ENCODE assay signal across 6 cellular contexts in genomic region chr17:81868674-81869220, GRCh38. TPM values are rescaled to one million over a fixed set of nuclear protein-coding genes. Genes with fewer than 3 reads are reported as not detected.
A peak's percentile ranks its signal among the peaks of the same experiment; 100 is the strongest.
DNase-seq lines count a peak whose midpoint lies in the region; ATAC-seq, FAIRE-seq and TF ChIP-seq lines count a peak whose summit lies in the region.

No MANE protein-coding gene starts in this region.

- peak overlapping the region; percentile 94 for H3K4me2 ChIP-seq in keratinocyte (ENCODE audit: control insufficient read depth, extremely low read depth, insufficient read depth, low read depth, low read length)

- DNase-seq in GM12865 (ENCODE audit: low read depth) (no peak), SW480 (ENCODE audit: low spot score) (peak; percentile 83), keratinocyte (ENCODE audit: low read depth, low spot score) (no peak), COLO829 (ENCODE audit: low spot score) (no peak)
- no peak for DNase-seq in activated CD4-positive, CD25-positive, alpha-beta regulatory T cell treated with anti-CD3 and anti-CD28 coated beads, Interleukin-2, amount 50 U/mL, for 72 hours

- H3K9ac ChIP-seq in keratinocyte (ENCODE audit: control insufficient read depth, extremely low read depth, insufficient read depth, low read length) = peak overlapping the region; percentile 28

- dilution Hi-C loops in keratinocyte (cut with MboI; ENCODE audit: extremely low pct_ligation_motif_present, low sequenced_read_pairs) = no loop called here

- H3K9me3 ChIP-seq in keratinocyte (ENCODE audit: control insufficient read depth, low read depth, low read length) = no peaks in the 10 kb centered on the region

- peaks cover 19% of the 10 kb centered on the region for H4K20me1 ChIP-seq in keratinocyte (ENCODE audit: control insufficient read depth, extremely low read depth, insufficient read depth, low read length)

- TF ChIP-seq CTCF in GM12865 (IDR thresholded peaks at IDR 0.05; ENCODE audit: insufficient read depth, low read depth, low read length, missing control alignments) (no peak), keratinocyte (optimal IDR thresholded peaks at IDR 0.05 in 1 of 3, IDR thresholded peaks at IDR 0.05 in 1 of 3, conservative IDR thresholded peaks at IDR 0.05 in 1 of 3; ENCODE audit: extremely low read depth in 1 of 3, insufficient read depth in 2 of 3, low read length in 3 of 3) (no peak)

- H3K27ac ChIP-seq in keratinocyte (ENCODE audit: control insufficient read depth, insufficient read depth, low read length) = peak overlapping the region; percentile 43

- H2AFZ ChIP-seq in keratinocyte (ENCODE audit: control insufficient read depth, low read length) = no peak overlapping the region

- no peak for ATAC-seq in GM21723 (IDR thresholded peaks at IDR 0.05; ENCODE audit: unreplicated experiment)

- H3K4me1 ChIP-seq in keratinocyte (ENCODE audit: control insufficient read depth, extremely low read depth, insufficient read depth, low read length) = peaks cover 29% of the 10 kb centered on the region

- peaks cover 42% of the 10 kb centered on the region for H3K79me2 ChIP-seq in keratinocyte (ENCODE audit: control insufficient read depth, insufficient read depth, low read length)

- peak overlapping the region; percentile 99 for H3K4me3 ChIP-seq in GM12865 (ENCODE audit: low read depth, low read length)
- peak overlapping the region; percentile 6 to 94 (median 18) for H3K4me3 ChIP-seq in keratinocyte (ENCODE audit: control insufficient read depth in 2 of 3, extremely low read depth in 1 of 3, insufficient read depth in 2 of 3, low read depth in 1 of 3, low read length in 3 of 3)

- peaks cover 16 to 28% of the 10 kb centered on the region in 2 experiments for H3K36me3 ChIP-seq in keratinocyte (ENCODE audit: control insufficient read depth in 2 of 2, extremely low read depth in 1 of 2, insufficient read depth in 2 of 2, low read length in 2 of 2)

- H3K9me1 ChIP-seq in keratinocyte (ENCODE audit: control insufficient read depth, extremely low read depth, insufficient read depth, low read length) = peaks cover 5% of the 10 kb centered on the region

- H3K27me3 ChIP-seq in keratinocyte (ENCODE audit: control insufficient read depth, extremely low read depth, insufficient read depth, low read length) = no peaks in the 10 kb centered on the region

- no peak for FAIRE-seq in keratinocyte (lab: Jason Lieb, UNC)

RNA-seq across cellular contexts. Expression of gene ARHGDIA, which starts 2.4 kb away (rescaled TPM):
- polyA plus RNA-seq in keratinocyte = 51.7 to 280 TPM (median 65.7 TPM) in 3 replicates
- polyA plus RNA-seq in keratinocyte (2011; ENCODE audit: low read depth) = 177 TPM
- 79.2 and 173 TPM in 2 replicates for polyA plus RNA-seq in keratinocyte (2011; cell fraction: cytosol; rRNA removed)
- polyA plus RNA-seq in keratinocyte (2011; cell fraction: nucleus; rRNA removed) = 192 and 235 TPM in 2 replicates
- 180 and 708 TPM in 2 replicates for polyA plus RNA-seq in keratinocyte (2012; ENCODE audit: low replicate concordance)
- polyA minus RNA-seq in keratinocyte = 26.6 to 165 TPM (median 38.6 TPM) in 3 replicates
- 263 TPM for polyA minus RNA-seq in keratinocyte (2011; cell fraction: cytosol; rRNA and poly(A)+ RNA removed)
- 52.4 and 54.8 TPM in 2 replicates for polyA minus RNA-seq in keratinocyte (2011; cell fraction: nucleus; rRNA and poly(A)+ RNA removed)

RNA-seq across cellular contexts. Expression of gene P4HB, which starts 8.4 kb away (rescaled TPM):
- polyA plus RNA-seq in keratinocyte = 75.2 to 149 TPM (median 110 TPM) in 3 replicates
- 1,303 TPM for polyA plus RNA-seq in keratinocyte (2011; ENCODE audit: low read depth)
- 161 and 187 TPM in 2 replicates for polyA plus RNA-seq in keratinocyte (2011; cell fraction: cytosol; rRNA removed)
- polyA plus RNA-seq in keratinocyte (2011; cell fraction: nucleus; rRNA removed) = 310 and 353 TPM in 2 replicates
- polyA plus RNA-seq in keratinocyte (2012; ENCODE audit: low replicate concordance) = 589 and 687 TPM in 2 replicates
- 110 to 568 TPM (median 110 TPM) in 3 replicates for polyA minus RNA-seq in keratinocyte
- polyA minus RNA-seq in keratinocyte (2011; cell fraction: cytosol; rRNA and poly(A)+ RNA removed) = 263 TPM
- 229 and 341 TPM in 2 replicates for polyA minus RNA-seq in keratinocyte (2011; cell fraction: nucleus; rRNA and poly(A)+ RNA removed)

RNA-seq across cellular contexts. Expression of gene ALYREF, which starts 22.6 kb away (rescaled TPM):
- polyA plus RNA-seq in keratinocyte = 49.6 to 84.5 TPM (median 68.3 TPM) in 3 replicates
- 145 TPM for polyA plus RNA-seq in keratinocyte (2011; ENCODE audit: low read depth)
- 34.4 and 52.0 TPM in 2 replicates for polyA plus RNA-seq in keratinocyte (2011; cell fraction: cytosol; rRNA removed)
- 35.9 and 36.9 TPM in 2 replicates for polyA plus RNA-seq in keratinocyte (2011; cell fraction: nucleus; rRNA removed)
- 42.7 and 84.5 TPM in 2 replicates for polyA plus RNA-seq in keratinocyte (2012; ENCODE audit: low replicate concordance)
- 52.5 to 62.2 TPM (median 53.3 TPM) in 3 replicates for polyA minus RNA-seq in keratinocyte
- 71.4 TPM for polyA minus RNA-seq in keratinocyte (2011; cell fraction: cytosol; rRNA and poly(A)+ RNA removed)
- 12.3 and 16.3 TPM in 2 replicates for polyA minus RNA-seq in keratinocyte (2011; cell fraction: nucleus; rRNA and poly(A)+ RNA removed)

RNA-seq across cellular contexts. Expression of gene ANAPC11, which starts 22.8 kb away (rescaled TPM):
- polyA plus RNA-seq in keratinocyte = 195 to 269 TPM (median 230 TPM) in 3 replicates
- 222 TPM for polyA plus RNA-seq in keratinocyte (2011; ENCODE audit: low read depth)
- polyA plus RNA-seq in keratinocyte (2011; cell fraction: cytosol; rRNA removed) = 116 and 309 TPM in 2 replicates
- polyA plus RNA-seq in keratinocyte (2011; cell fraction: nucleus; rRNA removed) = 82.3 and 85.9 TPM in 2 replicates
- polyA plus RNA-seq in keratinocyte (2012; ENCODE audit: low replicate concordance) = 183 and 209 TPM in 2 replicates
- 42.9 to 62.8 TPM (median 44.0 TPM) in 3 replicates for polyA minus RNA-seq in keratinocyte
- 130 TPM for polyA minus RNA-seq in keratinocyte (2011; cell fraction: cytosol; rRNA and poly(A)+ RNA removed)
- polyA minus RNA-seq in keratinocyte (2011; cell fraction: nucleus; rRNA and poly(A)+ RNA removed) = 15.6 and 17.4 TPM in 2 replicates

RNA-seq across cellular contexts. Expression of gene NPB, which starts 33.3 kb away (rescaled TPM):
- 0.07 TPM in 1 of 3 replicates, not detected in the others for polyA plus RNA-seq in keratinocyte
- polyA plus RNA-seq in keratinocyte (2011; ENCODE audit: low read depth) = not detected
- 0.06 TPM in 1 of 2 replicates, not detected in the other for polyA plus RNA-seq in keratinocyte (2011; cell fraction: cytosol; rRNA removed)
- polyA plus RNA-seq in keratinocyte (2011; cell fraction: nucleus; rRNA removed) = not detected in 2 replicates
- polyA plus RNA-seq in keratinocyte (2012; ENCODE audit: low replicate concordance) = not detected in 2 replicates
- polyA minus RNA-seq in keratinocyte = not detected in 3 replicates
- not detected for polyA minus RNA-seq in keratinocyte (2011; cell fraction: cytosol; rRNA and poly(A)+ RNA removed)
- not detected in 2 replicates for polyA minus RNA-seq in keratinocyte (2011; cell fraction: nucleus; rRNA and poly(A)+ RNA removed)
